In genomic region chr2:12507295-12507694, GRCh38 we compare ENCODE assay signal across 8 cellular contexts.
DNase-seq lines count a peak whose midpoint lies in the region; ATAC-seq and TF ChIP-seq lines count a peak whose summit lies in the region.

No MANE protein-coding gene starts in this region.

- no peaks in the 10 kb centered on the region for H3K36me3 Mint-ChIP-seq in GM23338 (ENCODE audit: low read depth)
- no peaks in the 10 kb centered on the region for H3K36me3 Mint-ChIP-seq in neural progenitor cell

- H3K4me1 ChIP-seq in GM23338 (ENCODE audit: insufficient read depth), result no peaks in the 10 kb centered on the region
- no peaks in the 10 kb centered on the region for H3K4me1 ChIP-seq in neural progenitor cell

- no peaks in the 10 kb centered on the region for H3K4me1 Mint-ChIP-seq in GM23338
- no peaks in the 10 kb centered on the region for H3K4me1 Mint-ChIP-seq in neural progenitor cell

- H3K9ac ChIP-seq in neural progenitor cell, result no peak overlapping the region

- no peaks in the 10 kb centered on the region for H3K9me3 Mint-ChIP-seq in GM23338
- no peaks in the 10 kb centered on the region for H3K9me3 Mint-ChIP-seq in neural progenitor cell

- H3K36me3 ChIP-seq in GM23338 (ENCODE audit: insufficient read depth) (no peaks in the 10 kb centered on the region), neural progenitor cell (no peaks in the 10 kb centered on the region)

- peak; percentile 98 for DNase-seq in DMS79 (lab: John Stamatoyannopoulos, UW)
- no peak for DNase-seq in GM23338 (ENCODE audit: low spot score)
- DNase-seq in LoVo (ENCODE audit: low spot score), result peak; percentile 23
- peak; percentile 84 for DNase-seq in activated CD8-positive, alpha-beta memory T cell treated with anti-CD3 and anti-CD28 coated beads for 24 hours
- peak; percentile 88 for DNase-seq in glomerular visceral epithelial cell (ENCODE audit: extremely low spot score)
- DNase-seq in neural progenitor cell (ENCODE audit: low spot score), result no peak
- DNase-seq in cerebellum (ENCODE audit: low spot score), result no peak
- no peak for DNase-seq in germinal center (ENCODE audit: low spot score)

- H3K27ac ChIP-seq in GM23338 (ENCODE audit: low read depth) (no peak overlapping the region), neural progenitor cell (no peak overlapping the region)

- peaks cover 8% of the 10 kb centered on the region; the same call in 1 of the 2 replicates for H3K9me2 ChIP-seq in GM23338 (ENCODE audit: insufficient read depth)

- H3K4me3 Mint-ChIP-seq in GM23338 (no peak overlapping the region), neural progenitor cell (no peak overlapping the region)

- H3F3A ChIP-seq in GM23338 (replicated peaks; ENCODE audit: low read depth) (no peaks in the 10 kb centered on the region), neural progenitor cell (ENCODE audit: low read depth) (no peaks in the 10 kb centered on the region)

- H3K79me2 ChIP-seq in GM23338 (replicated peaks; ENCODE audit: insufficient read depth) (no peaks in the 10 kb centered on the region), neural progenitor cell (ENCODE audit: low read depth) (no peaks in the 10 kb centered on the region)

- H4K20me1 ChIP-seq in GM23338 (replicated peaks; ENCODE audit: insufficient read depth) (no peaks in the 10 kb centered on the region), neural progenitor cell (ENCODE audit: low read depth) (no peaks in the 10 kb centered on the region)

- H3K27ac Mint-ChIP-seq in GM23338 (no peak overlapping the region), neural progenitor cell (no peak overlapping the region)

- H2AFZ ChIP-seq in GM23338, result peak overlapping the region; percentile 39; the same call in 1 of the 2 replicates
- no peak overlapping the region for H2AFZ ChIP-seq in neural progenitor cell (replicated peaks)

- no peak overlapping the region for H3K4me3 ChIP-seq in GM23338
- no peak overlapping the region for H3K4me3 ChIP-seq in neural progenitor cell

- no peak overlapping the region for H3K4me2 ChIP-seq in GM23338
- no peak overlapping the region for H3K4me2 ChIP-seq in neural progenitor cell

- H3K9me3 ChIP-seq in neural progenitor cell (ENCODE audit: low read depth), result no peaks in the 10 kb centered on the region

- no peaks in the 10 kb centered on the region for H3K27me3 ChIP-seq in GM23338 (ENCODE audit: insufficient read depth)
- no peaks in the 10 kb centered on the region for H3K27me3 ChIP-seq in neural progenitor cell

- TF ChIP-seq CTCF in GM23338 (conservative IDR thresholded peaks at IDR 0.05; ENCODE audit: low read depth in 2 of 2) (no peak), neural progenitor cell (IDR thresholded peaks at IDR 0.05) (no peak)

- no peak for ATAC-seq in GM23338

- H3K27me3 Mint-ChIP-seq in GM23338 (ENCODE audit: insufficient read depth, low read depth, poor library complexity) (no peaks in the 10 kb centered on the region), neural progenitor cell (ENCODE audit: insufficient read depth, low read depth) (peaks cover 4% of the 10 kb centered on the region)

TF ChIP-seq in GM23338, 12 proteins besides CTCF, POLR2A, EP300 and RAD21 (continues in another document):
- TF ChIP-seq JUNB (IDR thresholded peaks at IDR 0.05; ENCODE audit: unreplicated experiment), result no peak
- TF ChIP-seq, protein P1, sequence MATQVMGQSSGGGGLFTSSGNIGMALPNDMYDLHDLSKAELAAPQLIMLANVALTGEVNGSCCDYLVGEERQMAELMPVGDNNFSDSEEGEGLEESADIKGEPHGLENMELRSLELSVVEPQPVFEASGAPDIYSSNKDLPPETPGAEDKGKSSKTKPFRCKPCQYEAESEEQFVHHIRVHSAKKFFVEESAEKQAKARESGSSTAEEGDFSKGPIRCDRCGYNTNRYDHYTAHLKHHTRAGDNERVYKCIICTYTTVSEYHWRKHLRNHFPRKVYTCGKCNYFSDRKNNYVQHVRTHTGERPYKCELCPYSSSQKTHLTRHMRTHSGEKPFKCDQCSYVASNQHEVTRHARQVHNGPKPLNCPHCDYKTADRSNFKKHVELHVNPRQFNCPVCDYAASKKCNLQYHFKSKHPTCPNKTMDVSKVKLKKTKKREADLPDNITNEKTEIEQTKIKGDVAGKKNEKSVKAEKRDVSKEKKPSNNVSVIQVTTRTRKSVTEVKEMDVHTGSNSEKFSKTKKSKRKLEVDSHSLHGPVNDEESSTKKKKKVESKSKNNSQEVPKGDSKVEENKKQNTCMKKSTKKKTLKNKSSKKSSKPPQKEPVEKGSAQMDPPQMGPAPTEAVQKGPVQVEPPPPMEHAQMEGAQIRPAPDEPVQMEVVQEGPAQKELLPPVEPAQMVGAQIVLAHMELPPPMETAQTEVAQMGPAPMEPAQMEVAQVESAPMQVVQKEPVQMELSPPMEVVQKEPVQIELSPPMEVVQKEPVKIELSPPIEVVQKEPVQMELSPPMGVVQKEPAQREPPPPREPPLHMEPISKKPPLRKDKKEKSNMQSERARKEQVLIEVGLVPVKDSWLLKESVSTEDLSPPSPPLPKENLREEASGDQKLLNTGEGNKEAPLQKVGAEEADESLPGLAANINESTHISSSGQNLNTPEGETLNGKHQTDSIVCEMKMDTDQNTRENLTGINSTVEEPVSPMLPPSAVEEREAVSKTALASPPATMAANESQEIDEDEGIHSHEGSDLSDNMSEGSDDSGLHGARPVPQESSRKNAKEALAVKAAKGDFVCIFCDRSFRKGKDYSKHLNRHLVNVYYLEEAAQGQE (IDR thresholded peaks at IDR 0.05; ENCODE audit: unreplicated experiment), result no peak
- no peak for TF ChIP-seq STAT1 (IDR thresholded peaks at IDR 0.05; ENCODE audit: unreplicated experiment)
- no peak for TF ChIP-seq NANOG (IDR thresholded peaks at IDR 0.05; ENCODE audit: borderline replicate concordance)
- TF ChIP-seq EZH2 (IDR thresholded peaks at IDR 0.05; ENCODE audit: low read depth, unreplicated experiment), result no peak
- no peak for TF ChIP-seq POLR2AphosphoS5 (IDR thresholded peaks at IDR 0.05; ENCODE audit: low read depth)
- TF ChIP-seq ZNF114 (CRISPR knock-in tag; IDR thresholded peaks at IDR 0.05), result no peak
- TF ChIP-seq CREB1 (CRISPR knock-in tag; IDR thresholded peaks at IDR 0.05; ENCODE audit: low read depth), result no peak
- TF ChIP-seq ZNF462 (CRISPR knock-in tag; IDR thresholded peaks at IDR 0.05), result no peak
- no peak for TF ChIP-seq EZH2phosphoT487 (IDR thresholded peaks at IDR 0.05; ENCODE audit: unreplicated experiment)
- TF ChIP-seq ZNF331 (CRISPR knock-in tag; IDR thresholded peaks at IDR 0.05; ENCODE audit: low read depth), result no peak

Comparison
In these comparisons a context has a peak if more than half of its experiments do, and no peak if none do; other contexts are left out.
1. DNase-seq: peak in DMS79 (single experiment), LoVo (single experiment), activated CD8-positive, alpha-beta memory T cell treated with anti-CD3 and anti-CD28 coated beads for 24 hours (single experiment) and glomerular visceral epithelial cell (single experiment); none in GM23338 (single experiment), neural progenitor cell (single experiment), cerebellum (single experiment) and germinal center (single experiment).